In genomic region chr20:41245086-41245707, GRCh38 we compare ENCODE assay signal across 10 cellular contexts.
DNase-seq lines count a peak whose midpoint lies in the region; FAIRE-seq and TF ChIP-seq lines count a peak whose summit lies in the region.
"Had no signal": no experiment of that assay in that cellular context is flagged by ENCODE, and none has a peak within 500 bp of the region (broad histone marks: within the 10 kb centered on the region; RNA-seq: fewer than 3 reads in every experiment).

No MANE protein-coding gene starts in this region.

- H3K9me3 ChIP-seq in muscle layer of colon (ENCODE audit: low read length), result no peaks in the 10 kb centered on the region
- H3K9me3 ChIP-seq in vagina, result no peaks in the 10 kb centered on the region

- H3K9ac ChIP-seq in muscle layer of colon (ENCODE audit: low read length), result no peak overlapping the region

- CTCF ChIA-PET in activated naive CD4-positive, alpha-beta T cell treated with anti-CD3 and anti-CD28 coated beads for 36 hours (lab: Charles Lee), result interaction anchor here (0.7 to 2.4 kb wide), 2 partner anchors 12 to 452 kb away, joined by 3 to 9 read pairs; no protein-coding TSS in a partner anchor

- peaks cover 5% of the 10 kb centered on the region for H3K4me1 Mint-ChIP-seq in activated naive CD4-positive, alpha-beta T cell treated with anti-CD3 and anti-CD28 coated beads for 36 hours (ENCODE audit: low read depth)

- no peak overlapping the region for H3K27ac Mint-ChIP-seq in activated naive CD4-positive, alpha-beta T cell treated with anti-CD3 and anti-CD28 coated beads for 36 hours

- peak overlapping the region; percentile 60 for H3K27ac ChIP-seq in muscle layer of colon (ENCODE audit: low read depth, low read length)
- H3K27ac ChIP-seq in vagina, result peak overlapping the region; percentile 98

- H3K9me3 Mint-ChIP-seq in activated naive CD4-positive, alpha-beta T cell treated with anti-CD3 and anti-CD28 coated beads for 36 hours, result no peaks in the 10 kb centered on the region

- FAIRE-seq in D721Med (lab: Jason Lieb, UNC), result no peak

- H3K36me3 ChIP-seq in muscle layer of colon (ENCODE audit: insufficient read depth, low read length), result no peaks in the 10 kb centered on the region
- H3K36me3 ChIP-seq in vagina, result no peaks in the 10 kb centered on the region

- H3K4me3 ChIP-seq in epithelial cell of esophagus (ENCODE audit: low read length) (no peak overlapping the region), muscle layer of colon (ENCODE audit: low read depth in 1 of 2, low read length in 2 of 2) (peak overlapping the region in 1 of 2 donors; percentile 14), vagina (no peak overlapping the region)

- H3K27me3 ChIP-seq in muscle layer of colon (ENCODE audit: control insufficient read depth in 1 of 2, insufficient read depth in 2 of 2, low read length in 2 of 2) (no peaks in the 10 kb centered on the region), vagina (no peaks in the 10 kb centered on the region)

- peak; percentile 36 for DNase-seq in activated naive CD4-positive, alpha-beta T cell treated with anti-CD3 and anti-CD28 coated beads for 36 hours
- no peak for DNase-seq in activated naive CD4-positive, alpha-beta T cell treated with Interleukin-2 at 50 U/mL for 16 hours
- DNase-seq in epithelial cell of esophagus (ENCODE audit: low read depth) (peak; percentile 33), vagina (ENCODE audit: extremely low spot score in 2 of 2) (no peak), D721Med (ENCODE audit: insufficient read length, low spot score) (no peak), SIG-M5 treated with dmso at 0.1 percent for 504 hours (lab: John Stamatoyannopoulos, UW; ENCODE audit: unreplicated experiment) (no peak)
- DNase-seq in stimulated activated CD4-positive, alpha-beta T cell treated with anti-CD3 and anti-CD28 coated beads, Interleukin-1b, Interleukin-23, amount 100 ng/mL, for 48 hours, result no peak
- DNase-seq: DMS53, NCI-H187 treated with DMSO at 0.1 percent for 48 hours had no signal

- TF ChIP-seq CTCF in epithelial cell of esophagus (IDR thresholded peaks at IDR 0.05; ENCODE audit: insufficient read depth, low read depth, low read length, missing control alignments) (peak; percentile 27), vagina (IDR thresholded peaks at IDR 0.05) (no peak), D721Med (IDR thresholded peaks at IDR 0.05; ENCODE audit: insufficient read depth, missing control alignments) (no peak)

- H3K27me3 Mint-ChIP-seq in activated naive CD4-positive, alpha-beta T cell treated with anti-CD3 and anti-CD28 coated beads for 36 hours (ENCODE audit: low read depth), result no peaks in the 10 kb centered on the region

- H3K4me3 Mint-ChIP-seq in activated naive CD4-positive, alpha-beta T cell treated with anti-CD3 and anti-CD28 coated beads for 36 hours, result no peak overlapping the region

- no peak for TF ChIP-seq POLR2A in vagina (IDR thresholded peaks at IDR 0.05)

- peaks cover 56% of the 10 kb centered on the region for H3K4me1 ChIP-seq in muscle layer of colon (ENCODE audit: insufficient read depth, low read length)
- peaks cover 65% of the 10 kb centered on the region for H3K4me1 ChIP-seq in vagina

- intact Hi-C loops in activated naive CD4-positive, alpha-beta T cell treated with anti-CD3 and anti-CD28 coated beads for 36 hours (cut with micrococcal nuclease), result loop anchor here (5.0 kb wide), 1 partner anchor 97 kb away; the partner anchor contains the start of gene LPIN3
- intact Hi-C loops in vagina (cut with DNase I), result loop anchor here (5.0 kb wide), 2 partner anchors 72 to 92 kb away; partner anchors contain the start of gene ZHX3

- H3K36me3 Mint-ChIP-seq in activated naive CD4-positive, alpha-beta T cell treated with anti-CD3 and anti-CD28 coated beads for 36 hours (ENCODE audit: low read depth), result no peaks in the 10 kb centered on the region

Comparison
In these comparisons a context has a peak if more than half of its experiments do, and no peak if none do; other contexts are left out.
1. DNase-seq: peak in activated naive CD4-positive, alpha-beta T cell treated with anti-CD3 and anti-CD28 coated beads for 36 hours (single experiment) and epithelial cell of esophagus (single experiment); none in activated naive CD4-positive, alpha-beta T cell treated with Interleukin-2 at 50 U/mL for 16 hours (single experiment), vagina (0 of 2), stimulated activated CD4-positive, alpha-beta T cell treated with anti-CD3 and anti-CD28 coated beads, Interleukin-1b, Interleukin-23, amount 100 ng/mL, for 48 hours (single experiment), D721Med (single experiment) and SIG-M5 treated with dmso at 0.1 percent for 504 hours (single experiment).